1 cellular context compared by ENCODE assay signal in the genomic region with DNA sequence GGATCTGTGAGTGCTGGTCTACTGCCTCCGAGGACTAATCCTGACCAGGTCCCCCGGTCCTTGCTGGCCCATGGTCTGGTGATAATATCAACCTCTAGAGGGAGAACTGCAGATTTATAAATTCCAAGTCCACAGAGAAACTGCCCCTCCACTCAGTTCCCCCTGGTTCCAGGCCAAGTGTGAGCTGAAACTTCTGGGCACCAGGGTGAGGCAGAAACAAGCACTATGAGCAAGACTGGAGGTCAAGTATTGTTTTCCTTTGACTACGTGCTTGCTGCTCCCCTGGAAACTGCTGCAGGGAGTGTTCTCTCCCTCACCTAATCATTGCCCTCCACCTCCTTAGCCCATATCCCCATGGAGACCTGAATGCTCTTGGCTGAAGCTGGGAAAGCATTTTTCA.
TF ChIP-seq lines count a peak whose summit lies in the region.

No MANE protein-coding gene starts in this region.

TF ChIP-seq in WTC11, 78 proteins besides CTCF, POLR2A, EP300 and RAD21 (continued from another document):
- no peak for TF ChIP-seq ZBTB21 (CRISPR knock-in tag; IDR thresholded peaks at IDR 0.05; ENCODE audit: borderline replicate concordance)
- TF ChIP-seq ZNF263 (CRISPR knock-in tag; IDR thresholded peaks at IDR 0.05; ENCODE audit: low read depth) = no peak
- TF ChIP-seq ZNF121 (CRISPR knock-in tag; IDR thresholded peaks at IDR 0.05) = no peak
- no peak for TF ChIP-seq ELF4 (CRISPR knock-in tag; IDR thresholded peaks at IDR 0.05; ENCODE audit: low read depth)
